In the genomic region with DNA sequence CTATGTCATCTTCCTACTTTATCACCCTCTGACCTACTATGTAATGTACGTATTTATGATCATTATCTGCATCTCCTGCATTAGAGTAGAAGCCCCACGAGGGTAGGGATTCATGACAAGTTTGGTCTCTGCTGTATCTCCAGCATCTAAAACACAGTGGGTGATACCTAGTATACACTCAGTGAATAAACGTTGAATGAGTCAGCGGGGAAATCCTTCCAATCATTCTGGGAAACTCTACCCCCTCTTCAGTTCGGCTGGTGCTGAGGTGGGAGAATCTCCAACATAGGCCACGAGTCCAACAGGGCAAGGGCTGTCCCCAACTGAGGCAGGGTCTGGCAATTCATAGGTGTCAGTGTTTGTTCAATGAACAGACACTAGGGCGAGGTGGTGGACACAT, we compare ENCODE assay signal across 25 cellular contexts.
"Had no signal": no experiment of that assay in that cellular context is flagged by ENCODE, and none has a peak within 500 bp of the region (broad histone marks: within the 10 kb centered on the region; RNA-seq: fewer than 3 reads in every experiment).

No MANE protein-coding gene starts in this region.

- H3K4me1 Mint-ChIP-seq: activated naive CD8-positive, alpha-beta T cell treated with anti-CD3 and anti-CD28 coated beads, Interleukin-2, amount 10 ng/mL, durations not matched to agents 7 days and 5 days; stimulated activated naive B cell treated with anti-CD40 and anti-IgM and Interleukin-4, amounts not matched to agents 10 μg/mL and 1 μg/mL and 100 μg/mL, for 72 hours had no signal

- H3K27ac Mint-ChIP-seq: activated naive CD8-positive, alpha-beta T cell treated with anti-CD3 and anti-CD28 coated beads, Interleukin-2, amount 10 ng/mL, durations not matched to agents 7 days and 5 days; effector memory CD8-positive, alpha-beta T cell; progenitor cell of endocrine pancreas; stimulated activated naive B cell treated with anti-CD40 and anti-IgM and Interleukin-4, amounts not matched to agents 10 μg/mL and 1 μg/mL and 100 μg/mL, for 72 hours; T-helper 1 cell treated with Interleukin-12 subunit alpha and Interleukin-12 subunit beta and Interleukin-4 antibody, amounts not matched to agents 30 μg/mL and 1 μg/mL, for 36 hours had no signal

- H3K4me1 ChIP-seq: gastrocnemius medialis had no signal

- ATAC-seq: effector memory CD8-positive, alpha-beta T cell; gastrocnemius medialis; left ventricle myocardium superior; sciatic nerve; stimulated activated naive B cell treated with anti-CD40 and anti-IgM and Interleukin-4, amounts not matched to agents 10 μg/mL and 1 μg/mL and 100 μg/mL, for 72 hours had no signal

- DNase-seq: activated CD4-positive, alpha-beta T cell treated with anti-CD3 and anti-CD28 coated beads, Interleukin-2, amount 50 U/mL, for 1 hour; activated CD4-positive, CD25-positive, alpha-beta regulatory T cell treated with anti-CD3 and anti-CD28 coated beads, Interleukin-2, amount 50 U/mL, for 72 hours; activated CD8-positive, alpha-beta memory T cell treated with anti-CD3 and anti-CD28 coated beads, Interleukin-2, amount 50 U/mL, for 4 hours; activated naive CD4-positive, alpha-beta T cell; activated naive CD8-positive, alpha-beta T cell treated with anti-CD3 and anti-CD28 coated beads, Interleukin-2, amount 10 ng/mL, durations not matched to agents 7 days and 5 days; activated T-cell treated with anti-CD3 and anti-CD28 coated beads, Interleukin-2, amount 50 U/mL, for 1 hour; amniotic stem cell; brain microvascular endothelial cell; cortex of kidney; effector memory CD8-positive, alpha-beta T cell; erythroblast; gastrocnemius medialis; glutamatergic neuron; left ventricle myocardium superior; ovary; stimulated activated CD4-positive, alpha-beta T cell treated with anti-CD3 and anti-CD28 coated beads, Interleukin-4, amount 100 ng/mL, for 24 hours; stimulated activated naive B cell treated with anti-CD40 and anti-IgM and Interleukin-4, amounts not matched to agents 10 μg/mL and 1 μg/mL and 100 μg/mL, for 72 hours; T-helper 9 cell had no signal

- H3K4me3 ChIP-seq: gastrocnemius medialis, ovary, SK-N-MC, skin epidermis, tibial nerve had no signal

- H3K9me3 ChIP-seq: gastrocnemius medialis, ovary, tibial nerve had no signal

- H3K36me3 Mint-ChIP-seq: activated naive CD8-positive, alpha-beta T cell treated with anti-CD3 and anti-CD28 coated beads, Interleukin-2, amount 10 ng/mL, durations not matched to agents 7 days and 5 days; stimulated activated naive B cell treated with anti-CD40 and anti-IgM and Interleukin-4, amounts not matched to agents 10 μg/mL and 1 μg/mL and 100 μg/mL, for 72 hours had no signal

- H3K27ac ChIP-seq: brain microvascular endothelial cell, gastrocnemius medialis, ovary, SK-N-MC, skin epidermis, VCaP had no signal

- H3K9me3 Mint-ChIP-seq: activated naive CD8-positive, alpha-beta T cell treated with anti-CD3 and anti-CD28 coated beads, Interleukin-2, amount 10 ng/mL, durations not matched to agents 7 days and 5 days; effector memory CD8-positive, alpha-beta T cell; T-helper 1 cell treated with Interleukin-12 subunit alpha and Interleukin-12 subunit beta and Interleukin-4 antibody, amounts not matched to agents 30 μg/mL and 1 μg/mL, for 36 hours had no signal

- H3K36me3 ChIP-seq: brain microvascular endothelial cell, gastrocnemius medialis, ovary, tibial nerve had no signal

- H3K27me3 Mint-ChIP-seq: activated naive CD8-positive, alpha-beta T cell treated with anti-CD3 and anti-CD28 coated beads, Interleukin-2, amount 10 ng/mL, durations not matched to agents 7 days and 5 days; progenitor cell of endocrine pancreas; stimulated activated naive B cell treated with anti-CD40 and anti-IgM and Interleukin-4, amounts not matched to agents 10 μg/mL and 1 μg/mL and 100 μg/mL, for 72 hours had no signal

- H3K27me3 ChIP-seq: brain microvascular endothelial cell, gastrocnemius medialis, ovary had no signal

- H3K4me3 Mint-ChIP-seq: activated naive CD8-positive, alpha-beta T cell treated with anti-CD3 and anti-CD28 coated beads, Interleukin-2, amount 10 ng/mL, durations not matched to agents 7 days and 5 days; effector memory CD8-positive, alpha-beta T cell; stimulated activated naive B cell treated with anti-CD40 and anti-IgM and Interleukin-4, amounts not matched to agents 10 μg/mL and 1 μg/mL and 100 μg/mL, for 72 hours; T-helper 1 cell treated with Interleukin-12 subunit alpha and Interleukin-12 subunit beta and Interleukin-4 antibody, amounts not matched to agents 30 μg/mL and 1 μg/mL, for 36 hours had no signal
